In the genomic region with DNA sequence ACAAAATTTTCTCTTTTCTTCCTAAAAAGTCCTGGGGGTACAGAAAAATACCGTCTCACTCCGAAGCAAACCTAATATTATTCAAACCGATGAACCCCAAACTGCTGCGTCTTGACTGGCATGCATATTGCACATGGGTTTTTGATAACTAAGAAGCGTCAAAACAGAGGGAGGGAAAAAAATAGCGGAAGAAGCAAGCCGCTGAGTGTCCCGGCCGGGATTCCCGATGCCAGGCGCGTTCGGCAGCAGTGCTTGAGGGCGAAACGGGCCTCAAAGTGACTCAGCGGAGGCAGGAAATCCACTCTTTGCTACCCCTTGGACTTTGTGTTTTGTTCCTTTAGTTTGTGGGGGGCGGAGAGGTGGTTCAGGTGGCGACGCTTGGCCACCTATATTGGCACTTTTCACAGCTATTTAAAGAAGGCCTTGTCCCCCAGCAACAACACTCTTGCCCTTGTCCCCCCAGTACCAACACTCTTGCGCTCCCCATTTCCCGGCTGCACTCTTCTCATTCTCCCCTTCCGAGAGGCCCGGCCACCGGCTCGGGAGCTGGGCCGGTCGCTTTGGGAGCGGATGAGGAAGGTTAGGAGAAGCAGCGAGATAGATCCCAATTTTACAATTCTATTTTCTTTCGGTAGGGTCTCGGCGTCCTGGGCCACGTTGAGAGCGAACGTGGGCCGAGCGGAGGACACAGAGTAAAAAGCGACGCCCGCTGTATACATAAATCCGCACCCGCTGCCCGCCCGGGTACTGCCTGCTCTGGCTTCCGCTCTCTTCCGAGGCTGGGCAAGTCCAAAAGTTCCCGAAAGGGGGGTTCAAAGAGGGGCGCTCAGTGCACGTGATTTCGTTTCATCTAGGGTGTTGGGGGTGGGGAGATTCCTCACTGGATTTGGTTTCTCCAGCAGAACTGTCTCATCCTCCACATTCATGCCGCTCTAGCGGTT, we compare ENCODE assay signal across 21 cellular contexts. TPM values are rescaled to one million over a fixed set of nuclear protein-coding genes. Genes with fewer than 3 reads are reported as not detected.
A peak's percentile ranks its signal among the peaks of the same experiment; 100 is the strongest.
DNase-seq lines count a peak whose midpoint lies in the region; ATAC-seq, FAIRE-seq and TF ChIP-seq lines count a peak whose summit lies in the region.
"Had no signal": no experiment of that assay in that cellular context is flagged by ENCODE, and none has a peak within 500 bp of the region (broad histone marks: within the 10 kb centered on the region; RNA-seq: fewer than 3 reads in every experiment).

No MANE protein-coding gene starts in this region.

- H3K9me2 ChIP-seq in neural cell (ENCODE audit: insufficient read depth, low read length): no peaks in the 10 kb centered on the region

- peaks cover 88% of the 10 kb centered on the region for H3K27me3 Mint-ChIP-seq in T-helper 1 cell treated with Interleukin-12 subunit alpha and Interleukin-12 subunit beta and Interleukin-4 antibody, amounts not matched to agents 30 μg/mL and 1 μg/mL, for 36 hours (ENCODE audit: low read depth)

- no peaks in the 10 kb centered on the region for H3K9me3 ChIP-seq in endothelial cell of umbilical vein (replicated peaks; ENCODE audit: control insufficient read depth, insufficient read depth, low read length)
- no peaks in the 10 kb centered on the region for H3K9me3 ChIP-seq in neural cell (ENCODE audit: low read length)
- H3K9me3 ChIP-seq: ascending aorta, colonic mucosa, mucosa of descending colon had no signal

- DNase-seq in T-helper 1 cell (no peak), H7 (peak; percentile 59), endothelial cell of umbilical vein (ENCODE audit: low read depth, low spot score) (no peak), frontal cortex (ENCODE audit: low spot score in 2 of 2) (no peak)
- DNase-seq: 8988T; activated CD8-positive, alpha-beta T cell treated with anti-CD3 and anti-CD28 coated beads for 36 hours; activated effector memory CD4-positive, alpha-beta T cell treated with Interleukin-2 at 50 U/mL for 16 hours; C1 segment of cervical spinal cord; colonic mucosa; kidney glomerular epithelial cell; mucosa of descending colon; NCI-H1048 had no signal

- peak; percentile 62 for FAIRE-seq in endothelial cell of umbilical vein (lab: Jason Lieb, UNC)
- no peak for FAIRE-seq in frontal cortex (lab: Jason Lieb, UNC)
- FAIRE-seq: TTC549, urothelium cell line had no signal

- H3K79me2 ChIP-seq in endothelial cell of umbilical vein (ENCODE audit: control insufficient read depth, insufficient read depth, low read length) (no peaks in the 10 kb centered on the region), neural cell (replicated peaks; ENCODE audit: insufficient read depth, low read length) (no peaks in the 10 kb centered on the region)

- CTCF ChIA-PET in endothelial cell of umbilical vein (lab: Charles Lee): interaction anchor here (0.8 to 1.7 kb wide), 4 partner anchors 10 to 39 kb away, joined by 3 to 9 read pairs (median 3); no protein-coding TSS in a partner anchor

- TF ChIP-seq RAD21 in neural cell (conservative IDR thresholded peaks at IDR 0.05): no peak

- H3F3A ChIP-seq in neural cell (ENCODE audit: insufficient read depth, low read length, poor library complexity, severe bottlenecking): no peaks in the 10 kb centered on the region

- no peaks in the 10 kb centered on the region for H3K9me3 Mint-ChIP-seq in T-helper 1 cell treated with Interleukin-12 subunit alpha and Interleukin-12 subunit beta and Interleukin-4 antibody, amounts not matched to agents 30 μg/mL and 1 μg/mL, for 36 hours
- H3K9me3 Mint-ChIP-seq: activated CD8-positive, alpha-beta T cell treated with anti-CD3 and anti-CD28 coated beads for 36 hours had no signal

- H3K4me3 Mint-ChIP-seq in T-helper 1 cell treated with Interleukin-12 subunit alpha and Interleukin-12 subunit beta and Interleukin-4 antibody, amounts not matched to agents 30 μg/mL and 1 μg/mL, for 36 hours: no peak overlapping the region
- H3K4me3 Mint-ChIP-seq: activated CD8-positive, alpha-beta T cell treated with anti-CD3 and anti-CD28 coated beads for 36 hours had no signal

- no peak overlapping the region for H3K27ac ChIP-seq in endothelial cell of umbilical vein (ENCODE audit: insufficient read depth, low read depth, low read length)
- no peak overlapping the region for H3K27ac ChIP-seq in neural cell (ENCODE audit: low read length)
- H3K27ac ChIP-seq: ascending aorta, colonic mucosa had no signal

- TF ChIP-seq CTCF in endothelial cell of umbilical vein (IDR thresholded peaks at IDR 0.05; ENCODE audit: extremely low read depth in 1 of 2, insufficient read depth in 1 of 2, low read depth in 1 of 2, low read length in 2 of 2) (no peak), neural cell (IDR thresholded peaks at IDR 0.05; ENCODE audit: poor library complexity, severe bottlenecking) (no peak)

- no peak for ATAC-seq in HG02798 (IDR thresholded peaks at IDR 0.05; ENCODE audit: poor library complexity, unreplicated experiment)
- no peak for ATAC-seq in GM19324 (IDR thresholded peaks at IDR 0.05; ENCODE audit: low FRiP score, unreplicated experiment)
- ATAC-seq: activated CD8-positive, alpha-beta T cell treated with anti-CD3 and anti-CD28 coated beads for 36 hours had no signal

- peak overlapping the region; percentile 39 for H3K4me2 ChIP-seq in endothelial cell of umbilical vein (ENCODE audit: insufficient read depth, low read length)
- no peak overlapping the region for H3K4me2 ChIP-seq in neural cell (ENCODE audit: low read length)

- no peak overlapping the region for H2AFZ ChIP-seq in endothelial cell of umbilical vein (ENCODE audit: low read depth, low read length)
- no peak overlapping the region for H2AFZ ChIP-seq in neural cell (ENCODE audit: low read depth, low read length)

- no peaks in the 10 kb centered on the region for H4K20me1 ChIP-seq in endothelial cell of umbilical vein (replicated peaks; ENCODE audit: control insufficient read depth, extremely low read depth, insufficient read depth, low read length)
- H4K20me1 ChIP-seq in neural cell (ENCODE audit: insufficient read depth): no peaks in the 10 kb centered on the region

- no TSS peak for BruUV-seq in endothelial cell of umbilical vein (replicated peaks; lab: Mats Ljungman, UMichigan)

- H3K9ac ChIP-seq in endothelial cell of umbilical vein (replicated peaks; ENCODE audit: extremely low read depth, insufficient read depth, low read length) (no peak overlapping the region), neural cell (ENCODE audit: low read length) (no peak overlapping the region)

- no peaks in the 10 kb centered on the region for H3K4me1 Mint-ChIP-seq in T-helper 1 cell treated with Interleukin-12 subunit alpha and Interleukin-12 subunit beta and Interleukin-4 antibody, amounts not matched to agents 30 μg/mL and 1 μg/mL, for 36 hours (ENCODE audit: low read depth)

- peaks cover 84% of the 10 kb centered on the region for H3K27me3 ChIP-seq in H7 (ENCODE audit: control insufficient read depth, insufficient read depth, low read length)
- peaks cover 84 to 96% of the 10 kb centered on the region in 2 experiments for H3K27me3 ChIP-seq in endothelial cell of umbilical vein (ENCODE audit: control insufficient read depth in 2 of 2, insufficient read depth in 2 of 2, low read length in 2 of 2)
- H3K27me3 ChIP-seq in neural cell (ENCODE audit: insufficient read depth, low read depth, low read length): peaks cover 94% of the 10 kb centered on the region

- H3K4me3 ChIP-seq in H7 (ENCODE audit: insufficient read depth, low read depth, low read length) (peak overlapping the region; percentile 47), endothelial cell of umbilical vein (replicated peaks in 1 of 3; ENCODE audit: insufficient read depth in 1 of 3, low read depth in 1 of 3, low read length in 3 of 3) (no peak overlapping the region), neural cell (ENCODE audit: low read length) (no peak overlapping the region)
- H3K4me3 ChIP-seq: ascending aorta, colonic mucosa, mucosa of descending colon had no signal

- TF ChIP-seq POLR2A in endothelial cell of umbilical vein (IDR thresholded peaks at IDR 0.05; ENCODE audit: low read depth, low read length): no peak

- POLR2A ChIA-PET in endothelial cell of umbilical vein (lab: Charles Lee): no interaction called here

- H3K4me1 ChIP-seq in endothelial cell of umbilical vein (ENCODE audit: control insufficient read depth, extremely low read depth, insufficient read depth, low read length): no peaks in the 10 kb centered on the region

- no peak for TF ChIP-seq EP300 in neural cell (conservative IDR thresholded peaks at IDR 0.05; ENCODE audit: poor library complexity, severe bottlenecking)

- intact Hi-C loops in endothelial cell of umbilical vein (cut with micrococcal nuclease): no loop called here

- H3K36me3 Mint-ChIP-seq in T-helper 1 cell treated with Interleukin-12 subunit alpha and Interleukin-12 subunit beta and Interleukin-4 antibody, amounts not matched to agents 30 μg/mL and 1 μg/mL, for 36 hours (ENCODE audit: low read depth): no peaks in the 10 kb centered on the region

- peak overlapping the region; percentile 44 for H3K27ac Mint-ChIP-seq in T-helper 1 cell treated with Interleukin-12 subunit alpha and Interleukin-12 subunit beta and Interleukin-4 antibody, amounts not matched to agents 30 μg/mL and 1 μg/mL, for 36 hours
- H3K27ac Mint-ChIP-seq: activated CD8-positive, alpha-beta T cell treated with anti-CD3 and anti-CD28 coated beads for 36 hours had no signal

- dilution Hi-C loops in endothelial cell of umbilical vein (cut with MboI; ENCODE audit: extremely low pct_ligation_motif_present, low sequenced_read_pairs): no loop called here

- no peaks in the 10 kb centered on the region for H3K9me1 ChIP-seq in endothelial cell of umbilical vein (replicated peaks; ENCODE audit: control insufficient read depth, extremely low read depth, insufficient read depth, low read length)

- H3K36me3 ChIP-seq in H7 (replicated peaks; ENCODE audit: control insufficient read depth, insufficient read depth, low read length) (no peaks in the 10 kb centered on the region), endothelial cell of umbilical vein (ENCODE audit: control insufficient read depth in 2 of 2, extremely low read depth in 1 of 2, insufficient read depth in 2 of 2, low read length in 2 of 2) (no peaks in the 10 kb centered on the region), neural cell (ENCODE audit: insufficient read depth, low read length) (no peaks in the 10 kb centered on the region)
- H3K36me3 ChIP-seq: ascending aorta, colonic mucosa had no signal

TF ChIP-seq in neural cell, 6 proteins besides CTCF, POLR2A, EP300 and RAD21 (continues in another document):
- TF ChIP-seq POLR2AphosphoS5 (IDR thresholded peaks at IDR 0.05): peak; percentile 38

RNA-seq across cellular contexts. Expression of gene LMX1A, which starts 2.5 kb away (rescaled TPM):
- 0.59 and 1.5 TPM in 2 replicates for total RNA-seq in H7 (2014; rRNA removed; shearing (Covaris generic))
- total RNA-seq in endothelial cell of umbilical vein (not detected in 2 replicates), frontal cortex (not detected)
- polyA plus RNA-seq in endothelial cell of umbilical vein (not detected in 2 replicates), neural cell (0.47 and 0.52 TPM in 2 replicates)
- polyA plus RNA-seq in endothelial cell of umbilical vein (2011; cell fraction: cytosol; rRNA removed): not detected in 2 replicates
- not detected in 2 replicates for polyA plus RNA-seq in endothelial cell of umbilical vein (2011; cell fraction: nucleus; rRNA removed)
- polyA plus RNA-seq in endothelial cell of umbilical vein (2012): not detected in 2 replicates
- polyA minus RNA-seq in endothelial cell of umbilical vein (not detected in 2 replicates), neural cell (0.69 TPM in 1 of 2 replicates, not detected in the other)
- not detected for polyA minus RNA-seq in endothelial cell of umbilical vein (2011; cell fraction: cytosol; rRNA and poly(A)+ RNA removed)
- not detected in 2 replicates for polyA minus RNA-seq in endothelial cell of umbilical vein (2011; cell fraction: nucleus; rRNA and poly(A)+ RNA removed)
- total RNA-seq: activated CD8-positive, alpha-beta T cell treated with anti-CD3 and anti-CD28 coated beads for 36 hours; epithelial cell of proximal tubule; glomerular endothelial cell had no signal
